26 cellular contexts compared by ENCODE assay signal in genomic region chr7:101588131-101588935, GRCh38. TPM values are rescaled to one million over a fixed set of nuclear protein-coding genes. Genes with fewer than 3 reads are reported as not detected.
DNase-seq lines count a peak whose midpoint lies in the region; ATAC-seq, FAIRE-seq and TF ChIP-seq lines count a peak whose summit lies in the region.
"Had no signal": no experiment of that assay in that cellular context is flagged by ENCODE, and none has a peak within 500 bp of the region (broad histone marks: within the 10 kb centered on the region; RNA-seq: fewer than 3 reads in every experiment).

No MANE protein-coding gene starts in this region.

- H3K79me2 ChIP-seq in SK-N-SH (ENCODE audit: insufficient read depth) (no peaks in the 10 kb centered on the region), HepG2 (ENCODE audit: insufficient read depth, low read length) (no peaks in the 10 kb centered on the region)

- no peak overlapping the region for H3K27ac Mint-ChIP-seq in glutamatergic neuron (ENCODE audit: unreplicated experiment)
- H3K27ac Mint-ChIP-seq: activated CD4-positive, alpha-beta memory T cell treated with anti-CD3 and anti-CD28 coated beads for 36 hours; H9 had no signal

- BruUV-seq in IMR-90 (replicated peaks; lab: Mats Ljungman, UMichigan) (no TSS peak), HepG2 (replicated peaks; lab: Mats Ljungman, UMichigan) (no TSS peak)

- no peaks in the 10 kb centered on the region for H4K20me1 ChIP-seq in SK-N-SH (ENCODE audit: insufficient read depth)
- no peaks in the 10 kb centered on the region for H4K20me1 ChIP-seq in IMR-90 (ENCODE audit: insufficient read depth, low read length)
- H4K20me1 ChIP-seq in HepG2 (ENCODE audit: insufficient read depth, low read length) = no peaks in the 10 kb centered on the region
- H4K20me1 ChIP-seq: BLaER1 had no signal

- CTCF ChIA-PET in SK-N-SH (lab: Yijun Ruan, JAX) (interaction anchor here (5.6 kb wide), 1 partner anchor 15 kb away, joined by 47 read pairs; no protein-coding TSS in a partner anchor), IMR-90 (lab: Yijun Ruan, JAX) (no interaction called here), HepG2 (lab: Yijun Ruan, JAX; ENCODE audit: low intra/inter-chr PET ratio, low total read pairs) (no interaction called here)

- H2BK120ac ChIP-seq in IMR-90 (ENCODE audit: low read depth, low read length) = no peak overlapping the region

- H3K23ac ChIP-seq in IMR-90 (ENCODE audit: low read depth, low read length) = no peak overlapping the region

- no peak overlapping the region for H2BK20ac ChIP-seq in IMR-90 (ENCODE audit: low read depth, low read length)

- no peak overlapping the region for H3K56ac ChIP-seq in IMR-90 (ENCODE audit: extremely low read depth, insufficient read depth, low read length)

- no peak overlapping the region for H2BK5ac ChIP-seq in IMR-90 (ENCODE audit: low read depth, low read length, poor library complexity, severe bottlenecking)

- no peak for TF ChIP-seq EP300 in SK-N-SH (IDR thresholded peaks at IDR 0.05; ENCODE audit: borderline replicate concordance in 1 of 2, low read depth in 1 of 2, low read length in 1 of 2)
- no peak for TF ChIP-seq EP300 in HepG2 (IDR thresholded peaks at IDR 0.05; ENCODE audit: low read depth in 2 of 2, low read length in 2 of 2)
- TF ChIP-seq EP300 in HepG2 (CRISPR knock-in tag; IDR thresholded peaks at IDR 0.05; ENCODE audit: borderline replicate concordance) = no peak

- H3K27me3 ChIP-seq in SK-N-SH (ENCODE audit: insufficient read depth) (no peaks in the 10 kb centered on the region), IMR-90 (ENCODE audit: control insufficient read depth, insufficient read depth, low read length) (peaks cover 15% of the 10 kb centered on the region), HepG2 (ENCODE audit: control insufficient read depth in 1 of 2, insufficient read depth in 2 of 2, low read length in 2 of 2) (no peaks in the 10 kb centered on the region), left lung (no peaks in the 10 kb centered on the region)
- H3K27me3 ChIP-seq: adrenal gland, BLaER1 had no signal

- H2AFZ ChIP-seq in SK-N-SH (ENCODE audit: low read depth) (no peak overlapping the region), IMR-90 (replicated peaks; ENCODE audit: low read length, poor library complexity) (no peak overlapping the region), HepG2 (ENCODE audit: low read length) (no peak overlapping the region)

- no peak overlapping the region for H4K91ac ChIP-seq in IMR-90 (ENCODE audit: insufficient read depth, low read depth, low read length)

- H3K4me1 ChIP-seq in SK-N-SH (ENCODE audit: control insufficient read depth in 1 of 2, insufficient read depth in 2 of 2, low read depth in 1 of 2, low read length in 1 of 2) = peaks cover 0 to 15% of the 10 kb centered on the region in 2 experiments; a peak in 1 of 4 replicates
- peaks cover 2% of the 10 kb centered on the region; the same call in 1 of the 2 replicates for H3K4me1 ChIP-seq in IMR-90 (ENCODE audit: control insufficient read depth, insufficient read depth, low read length)
- H3K4me1 ChIP-seq in HepG2 (ENCODE audit: insufficient read depth, low read length) = peaks cover 45% of the 10 kb centered on the region
- H3K4me1 ChIP-seq in left lung = no peaks in the 10 kb centered on the region
- H3K4me1 ChIP-seq: adrenal gland had no signal

- H2AK9ac ChIP-seq in IMR-90 (replicated peaks; ENCODE audit: low read depth, low read length, poor library complexity) = no peak overlapping the region

- H4K5ac ChIP-seq in IMR-90 (ENCODE audit: low read depth, low read length) = no peak overlapping the region

- H3K9me3 Mint-ChIP-seq in glutamatergic neuron (ENCODE audit: unreplicated experiment) = peaks cover 5% of the 10 kb centered on the region
- H3K9me3 Mint-ChIP-seq: activated CD4-positive, alpha-beta memory T cell treated with anti-CD3 and anti-CD28 coated beads for 36 hours; naive thymus-derived CD8-positive, alpha-beta T cell had no signal

- no peaks in the 10 kb centered on the region for H3K4me1 Mint-ChIP-seq in glutamatergic neuron (ENCODE audit: low read depth, unreplicated experiment)
- H3K4me1 Mint-ChIP-seq: naive thymus-derived CD8-positive, alpha-beta T cell had no signal

- H3K14ac ChIP-seq in IMR-90 (replicated peaks; ENCODE audit: low read depth, low read length) = no peak overlapping the region

- H3K9me3 ChIP-seq in SK-N-SH = no peaks in the 10 kb centered on the region
- peaks cover 3% of the 10 kb centered on the region; the same call in 1 of the 2 replicates for H3K9me3 ChIP-seq in IMR-90 (ENCODE audit: control insufficient read depth, insufficient read depth, low read length)
- H3K9me3 ChIP-seq in HepG2 (ENCODE audit: low read length) = peaks cover 5% of the 10 kb centered on the region
- no peaks in the 10 kb centered on the region for H3K9me3 ChIP-seq in left lung
- H3K9me3 ChIP-seq: adrenal gland had no signal

- H3F3A ChIP-seq in SK-N-SH (replicated peaks; ENCODE audit: insufficient read depth) = no peaks in the 10 kb centered on the region

- POLR2A ChIA-PET in SK-N-SH (lab: Yijun Ruan, JAX) = no interaction called here
- POLR2A ChIA-PET in IMR-90 (lab: Charles Lee; ENCODE audit: unreplicated experiment) = no interaction called here
- POLR2A ChIA-PET in HepG2 (lab: Yijun Ruan, JAX) = no interaction called here

- TF ChIP-seq RAD21 in SK-N-SH (IDR thresholded peaks at IDR 0.05; ENCODE audit: low read length) (no peak), IMR-90 (IDR thresholded peaks at IDR 0.05; ENCODE audit: low read length) (no peak), HepG2 (CRISPR knock-in tag; IDR thresholded peaks at IDR 0.05) (no peak)

- no peak for TF ChIP-seq POLR2A in IMR-90 (IDR thresholded peaks at IDR 0.05; ENCODE audit: low read depth, low read length)
- TF ChIP-seq POLR2A in HepG2 (IDR thresholded peaks at IDR 0.05; ENCODE audit: insufficient read depth in 1 of 2, low read depth in 2 of 2, low read length in 2 of 2) = no peak

- no peaks in the 10 kb centered on the region for H3K9me2 ChIP-seq in SK-N-SH

- no peak for ATAC-seq in SK-N-SH treated with all-trans-retinoic acid at 6 μM for 48 hours
- ATAC-seq in IMR-90 (ENCODE audit: low read depth) = peak; percentile 48
- ATAC-seq in HepG2 = no peak
- no peak for ATAC-seq in left lung
- ATAC-seq: naive thymus-derived CD8-positive, alpha-beta T cell had no signal

- H3K9me1 ChIP-seq in IMR-90 (ENCODE audit: insufficient read depth, low read length) = no peaks in the 10 kb centered on the region

- H3K27me3 Mint-ChIP-seq in glutamatergic neuron (ENCODE audit: unreplicated experiment) = peaks cover 8% of the 10 kb centered on the region
- H3K27me3 Mint-ChIP-seq: activated CD4-positive, alpha-beta memory T cell treated with anti-CD3 and anti-CD28 coated beads for 36 hours had no signal

- FAIRE-seq in HepG2 (lab: Jason Lieb, UNC) = no peak
- FAIRE-seq in urothelium cell line (lab: Jason Lieb, UNC) = peak; percentile 13
- FAIRE-seq: colon had no signal

- H3K4me2 ChIP-seq in SK-N-SH = no peak overlapping the region
- no peak overlapping the region for H3K4me2 ChIP-seq in IMR-90 (ENCODE audit: low read depth, low read length)
- H3K4me2 ChIP-seq in HepG2 (ENCODE audit: low read depth, low read length) = peak overlapping the region; percentile 31; the same call in 1 of the 2 replicates
- H3K4me2 ChIP-seq: BLaER1 had no signal

- no peak overlapping the region for H3K18ac ChIP-seq in IMR-90 (ENCODE audit: low read depth, low read length)

- H2AK5ac ChIP-seq in IMR-90 (ENCODE audit: low read depth, low read length) = no peak overlapping the region

- no peak overlapping the region for H3K4me3 Mint-ChIP-seq in glutamatergic neuron (ENCODE audit: unreplicated experiment)
- H3K4me3 Mint-ChIP-seq: activated CD4-positive, alpha-beta memory T cell treated with anti-CD3 and anti-CD28 coated beads for 36 hours; H9; naive thymus-derived CD8-positive, alpha-beta T cell had no signal

- H4K8ac ChIP-seq in IMR-90 (ENCODE audit: low read depth in 2 of 2, low read length in 2 of 2) = no peak overlapping the region

- in situ Hi-C loops in IMR-90 (cut with MboI; ENCODE audit: low sequenced_read_pairs) (no loop called here), HepG2 (cut with HindIII; ENCODE audit: extremely low pct_ligation_motif_present, low pct_unique_long_range_greater_than_20kb) (no loop called here)

- H3K36me3 Mint-ChIP-seq in glutamatergic neuron (ENCODE audit: unreplicated experiment) = no peaks in the 10 kb centered on the region
- H3K36me3 Mint-ChIP-seq: activated CD4-positive, alpha-beta memory T cell treated with anti-CD3 and anti-CD28 coated beads for 36 hours; naive thymus-derived CD8-positive, alpha-beta T cell had no signal

- no peaks in the 10 kb centered on the region for H3K79me1 ChIP-seq in IMR-90 (ENCODE audit: low read depth in 1 of 2, low read length in 2 of 2)

- dilution Hi-C loops in IMR-90 (cut with HindIII; ENCODE audit: low sequenced_read_pairs, unreplicated experiment) = no loop called here

- 65% methylated on average over 9 of the region's 9 CpGs for WGBS in SK-N-SH (ENCODE audit: low lambda C conversion rate)
- 77% methylated on average over 6 of the region's 9 CpGs; no CpG with 5 or more reads in 1 of the 2 experiments for WGBS in IMR-90 (ENCODE audit: extremely low coverage in 2 of 2, insufficient read length in 1 of 2), 2 experiments
- WGBS in HepG2 (ENCODE audit: low lambda C conversion rate) = 18% methylated on average over 9 of the region's 9 CpGs

- H3K4ac ChIP-seq in IMR-90 (ENCODE audit: low read depth, low read length) = no peak overlapping the region

- TF ChIP-seq CTCF in SK-N-SH (IDR thresholded peaks at IDR 0.05) = no peak
- no peak for TF ChIP-seq CTCF in IMR-90 (conservative IDR thresholded peaks at IDR 0.05; ENCODE audit: low read depth, low read length)
- no peak for TF ChIP-seq CTCF in HepG2 (CRISPR knock-in tag; IDR thresholded peaks at IDR 0.05)
- TF ChIP-seq CTCF in glutamatergic neuron (IDR thresholded peaks at IDR 0.05; ENCODE audit: partially characterized antibody, unreplicated experiment) = no peak
- TF ChIP-seq CTCF in left lung (IDR thresholded peaks at IDR 0.05) = no peak

- intact Hi-C loops in IMR-90 (cut with micrococcal nuclease) = no loop called here
- intact Hi-C loops in HepG2 (cut with micrococcal nuclease; ENCODE audit: unreplicated experiment) = no loop called here
- intact Hi-C loops in left lung (cut with DNase I) = no loop called here

- H3K4me3 ChIP-seq in SK-N-SH (ENCODE audit: low read depth in 2 of 2, low read length in 1 of 2) = no peak overlapping the region
- H3K4me3 ChIP-seq in IMR-90 (ENCODE audit: insufficient read depth, low read depth, low read length) = no peak overlapping the region
- no peak overlapping the region for H3K4me3 ChIP-seq in HepG2 (replicated peaks in 1 of 3; ENCODE audit: insufficient read depth in 1 of 3, low read depth in 2 of 3, low read length in 3 of 3)
- H3K4me3 ChIP-seq in left lung = no peak overlapping the region
- H3K4me3 ChIP-seq: adrenal gland, BLaER1 had no signal

- H3K36me3 ChIP-seq in SK-N-SH (replicated peaks in 1 of 2; ENCODE audit: control insufficient read depth in 1 of 2, insufficient read depth in 2 of 2, low read length in 1 of 2) (no peaks in the 10 kb centered on the region), IMR-90 (ENCODE audit: control insufficient read depth, insufficient read depth, low read length) (no peaks in the 10 kb centered on the region), HepG2 (replicated peaks in 1 of 2; ENCODE audit: control insufficient read depth in 1 of 2, insufficient read depth in 2 of 2, low read length in 2 of 2) (no peaks in the 10 kb centered on the region), left lung (no peaks in the 10 kb centered on the region)
- H3K36me3 ChIP-seq: adrenal gland, BLaER1 had no signal

- no peak overlapping the region for H3K27ac ChIP-seq in SK-N-SH (ENCODE audit: low read depth in 2 of 2, low read length in 1 of 2)
- no peak overlapping the region for H3K27ac ChIP-seq in IMR-90 (ENCODE audit: insufficient read depth, low read length)
- H3K27ac ChIP-seq in HepG2 (ENCODE audit: extremely low read length, insufficient read depth, low read length) = no peak overlapping the region
- no peak overlapping the region for H3K27ac ChIP-seq in left lung
- H3K27ac ChIP-seq: 22Rv1, adrenal gland, BLaER1, RWPE1 had no signal

- H3K9ac ChIP-seq in SK-N-SH (no peak overlapping the region), IMR-90 (ENCODE audit: low read depth, low read length) (no peak overlapping the region), HepG2 (ENCODE audit: insufficient read depth, low read depth, low read length) (no peak overlapping the region)
- H3K9ac ChIP-seq: BLaER1 had no signal

- no peak overlapping the region for H2BK15ac ChIP-seq in IMR-90 (ENCODE audit: low read depth, low read length)

- DNase-seq in SK-N-SH (no peak), IMR-90 (no peak), HepG2 (ENCODE audit: low spot score) (no peak), urothelium cell line (ENCODE audit: low spot score) (peak; percentile 9), glutamatergic neuron (no peak), left lung (no peak), T-helper 2 cell (no peak)
- DNase-seq: activated CD4-positive, alpha-beta memory T cell treated with anti-CD3 and anti-CD28 coated beads for 36 hours; activated CD4-positive, CD25-positive, alpha-beta regulatory T cell; activated naive CD4-positive, alpha-beta T cell; activated T-cell treated with anti-CD3 and anti-CD28 coated beads, Interleukin-2, amount 50 U/mL, for 1 hour; COR-L47; DND-41; H9; mesendoderm; NCI-H187 treated with DMSO at 0.1 percent for 48 hours; stimulated activated CD4-positive, alpha-beta T cell treated with anti-CD3 and anti-CD28 coated beads, Interleukin-1b, Interleukin-23, amount 100 ng/mL, for 48 hours had no signal

RNA-seq across cellular contexts. Expression of gene MYL10, which starts 40.8 kb away (rescaled TPM):
- polyA plus RNA-seq in SK-N-SH (2012; rRNA removed) (not detected in 2 replicates), IMR-90 (2012; rRNA removed) (not detected in 2 replicates), HepG2 (2011; rRNA removed) (0.16 TPM in 1 of 2 replicates, not detected in the other)
- not detected in 2 replicates for polyA plus RNA-seq in SK-N-SH (2012; cell fraction: cytosol; rRNA removed)
- not detected in 2 replicates for polyA plus RNA-seq in SK-N-SH (2012; cell fraction: nucleus; rRNA removed)
- total RNA-seq in IMR-90 (2012; rRNA removed) (not detected in 2 replicates), HepG2 (2016; rRNA removed; fragmentation: Illumina TruSeq; extraction: Trizol) (not detected in 2 replicates), glutamatergic neuron (ENCODE audit: unreplicated experiment) (not detected), left lung (not detected)
- not detected in 2 replicates for polyA plus RNA-seq in IMR-90 (2012; cell fraction: cytosol; rRNA removed)
- polyA plus RNA-seq in IMR-90 (2012; cell fraction: nucleus; rRNA removed; ENCODE audit: low replicate concordance) = not detected in 2 replicates
- total RNA-seq in HepG2 (2016; cell fraction: cytosol; rRNA removed; fragmentation: Illumina TruSeq; extraction: Trizol; ENCODE audit: low read depth) = not detected in 2 replicates
- total RNA-seq in HepG2 (2016; cell fraction: insoluble cytoplasmic fraction; rRNA removed; fragmentation: Illumina TruSeq; extraction: Trizol) = not detected in 2 replicates
- not detected in 2 replicates for total RNA-seq in HepG2 (2016; cell fraction: membrane; rRNA removed; fragmentation: Illumina TruSeq; extraction: Trizol)
- total RNA-seq in HepG2 (2016; cell fraction: nucleus; rRNA removed; fragmentation: Illumina TruSeq; extraction: Trizol) = not detected in 2 replicates
- polyA plus RNA-seq in HepG2 (2011; cell fraction: cytosol; rRNA removed) = not detected in 2 replicates
- polyA plus RNA-seq in HepG2 (2011; cell fraction: nucleus; rRNA removed) = not detected in 2 replicates
- not detected in 2 replicates for polyA plus RNA-seq in HepG2 (2012)
- polyA plus RNA-seq in HepG2 (2016; cell fraction: cytosol; fragmentation: Illumina TruSeq; extraction: Trizol; ENCODE audit: low read depth) = not detected in 2 replicates
- not detected in 2 replicates for polyA plus RNA-seq in HepG2 (2016; cell fraction: insoluble cytoplasmic fraction; fragmentation: Illumina TruSeq; extraction: Trizol; ENCODE audit: low read depth)
- not detected in 2 replicates for polyA plus RNA-seq in HepG2 (2016; cell fraction: membrane; fragmentation: Illumina TruSeq; extraction: Trizol; ENCODE audit: low read depth)
- polyA plus RNA-seq in HepG2 (2016; cell fraction: nucleus; fragmentation: Illumina TruSeq; extraction: Trizol; ENCODE audit: insufficient read depth, low read depth) = not detected in 2 replicates
- not detected in 2 replicates for polyA minus RNA-seq in HepG2 (2011; rRNA and poly(A)+ RNA removed; ENCODE audit: low replicate concordance)
- not detected in 2 replicates for polyA minus RNA-seq in HepG2 (2011; cell fraction: cytosol; rRNA and poly(A)+ RNA removed)
- not detected in 2 replicates for polyA minus RNA-seq in HepG2 (2011; cell fraction: nucleus; rRNA and poly(A)+ RNA removed)
- total RNA-seq: activated CD4-positive, alpha-beta memory T cell treated with anti-CD3 and anti-CD28 coated beads for 36 hours; adrenal gland; HT-29; naive thymus-derived CD8-positive, alpha-beta T cell; temporal lobe had no signal
- polyA plus RNA-seq: adrenal gland; naive thymus-derived CD8-positive, alpha-beta T cell had no signal
